ENCODE assay signal across 18 cellular contexts in genomic region chr18:64119916-64120315, GRCh38. TPM values are rescaled to one million over a fixed set of nuclear protein-coding genes. Genes with fewer than 3 reads are reported as not detected.
DNase-seq lines count a peak whose midpoint lies in the region; ATAC-seq, FAIRE-seq and TF ChIP-seq lines count a peak whose summit lies in the region.
"Had no signal": no experiment of that assay in that cellular context is flagged by ENCODE, and none has a peak within 500 bp of the region (broad histone marks: within the 10 kb centered on the region; RNA-seq: fewer than 3 reads in every experiment).

No MANE protein-coding gene starts in this region.

- CTCF ChIA-PET in PC-3 (lab: Charles Lee) (interaction anchor here (0.6 to 0.7 kb wide), 5 partner anchors 260 to 1672 kb away, joined by 3 to 4 read pairs (median 3); no protein-coding TSS in a partner anchor), HepG2 (lab: Yijun Ruan, JAX; ENCODE audit: low intra/inter-chr PET ratio, low total read pairs) (no interaction called here)

- no peak for TF ChIP-seq POLR2A in HepG2 (IDR thresholded peaks at IDR 0.05; ENCODE audit: insufficient read depth in 1 of 2, low read depth in 2 of 2, low read length in 2 of 2)

- WGBS in HepG2 (ENCODE audit: low lambda C conversion rate) = 3% methylated on average over 1 of the region's 1 CpG

- intact Hi-C loops in PC-3 (cut with micrococcal nuclease) (loop anchor here (1.0 kb wide), 1 partner anchor 210 kb away; no protein-coding TSS in a partner anchor), HepG2 (cut with micrococcal nuclease; ENCODE audit: unreplicated experiment) (no loop called here)

- FAIRE-seq in D721Med (lab: Jason Lieb, UNC) (no peak), HepG2 (lab: Jason Lieb, UNC) (no peak)
- FAIRE-seq: GM12892 had no signal

- TF ChIP-seq CTCF in D721Med (IDR thresholded peaks at IDR 0.05; ENCODE audit: insufficient read depth, missing control alignments) (peak; percentile 33), PC-3 (conservative IDR thresholded peaks at IDR 0.05; ENCODE audit: low read depth, low read length) (peak; percentile 54), HepG2 (CRISPR knock-in tag; IDR thresholded peaks at IDR 0.05) (no peak)

- POLR2A ChIA-PET in PC-3 (lab: Charles Lee; ENCODE audit: unreplicated experiment) = no interaction called here
- POLR2A ChIA-PET in HepG2 (lab: Yijun Ruan, JAX) = no interaction called here

- no peaks in the 10 kb centered on the region for H3K36me3 ChIP-seq in PC-3 (ENCODE audit: low read depth, low read length)
- H3K36me3 ChIP-seq in HepG2 (replicated peaks in 1 of 2; ENCODE audit: control insufficient read depth in 1 of 2, insufficient read depth in 2 of 2, low read length in 2 of 2) = no peaks in the 10 kb centered on the region

- H2AFZ ChIP-seq in PC-3 (ENCODE audit: low read length) = no peak overlapping the region
- H2AFZ ChIP-seq in HepG2 (ENCODE audit: low read length) = no peak overlapping the region

- in situ Hi-C loops in HepG2 (cut with HindIII; ENCODE audit: extremely low pct_ligation_motif_present, low pct_unique_long_range_greater_than_20kb) = no loop called here

- TF ChIP-seq RAD21 in HepG2 (CRISPR knock-in tag; IDR thresholded peaks at IDR 0.05) = no peak

- H3K9me2 ChIP-seq in PC-3 (replicated peaks; ENCODE audit: low read length) = no peaks in the 10 kb centered on the region

- no peak for TF ChIP-seq EP300 in HepG2 (IDR thresholded peaks at IDR 0.05; ENCODE audit: low read depth in 2 of 2, low read length in 2 of 2)
- TF ChIP-seq EP300 in HepG2 (CRISPR knock-in tag; IDR thresholded peaks at IDR 0.05; ENCODE audit: borderline replicate concordance) = no peak

- no peaks in the 10 kb centered on the region for H3K79me2 ChIP-seq in PC-3 (ENCODE audit: low read length)
- no peaks in the 10 kb centered on the region for H3K79me2 ChIP-seq in HepG2 (ENCODE audit: insufficient read depth, low read length)

- BruUV-seq in PC-3 (replicated peaks; lab: Mats Ljungman, UMichigan) (no TSS peak), HepG2 (replicated peaks; lab: Mats Ljungman, UMichigan) (no TSS peak)

- H3K4me1 ChIP-seq in PC-3 (ENCODE audit: insufficient read depth, low read length) (no peaks in the 10 kb centered on the region), HepG2 (ENCODE audit: insufficient read depth, low read length) (no peaks in the 10 kb centered on the region)

- H3K9ac ChIP-seq in PC-3 (ENCODE audit: low read length) (no peak overlapping the region), HepG2 (ENCODE audit: insufficient read depth, low read depth, low read length) (no peak overlapping the region)

- H3F3A ChIP-seq in PC-3 (ENCODE audit: low read length, unreplicated experiment) = no peaks in the 10 kb centered on the region

- H3K27ac ChIP-seq in PC-3 (ENCODE audit: low read length) (no peak overlapping the region), HepG2 (ENCODE audit: extremely low read length, insufficient read depth, low read length) (no peak overlapping the region)

- no peak for DNase-seq in D721Med (ENCODE audit: insufficient read length, low spot score)
- peak; percentile 5 for DNase-seq in HT-29 (ENCODE audit: low spot score)
- DNase-seq in PC-3 = peak; percentile 29
- peak; percentile 3 for DNase-seq in HepG2 (ENCODE audit: low spot score)
- no peak for DNase-seq in stimulated activated CD4-positive, alpha-beta T cell treated with anti-CD3 and anti-CD28 coated beads, Interleukin-4, amount 100 ng/mL, for 24 hours
- no peak for DNase-seq in stimulated activated naive CD4-positive, alpha-beta T cell (lab: John Stamatoyannopoulos, UW)
- DNase-seq in activated CD4-positive, CD25-positive, alpha-beta regulatory T cell treated with anti-CD3 and anti-CD28 coated beads, Interleukin-2, amount 50 U/mL, for 72 hours = no peak
- no peak for DNase-seq in medulla oblongata (ENCODE audit: extremely low spot score)
- DNase-seq: activated CD4-positive, alpha-beta T cell treated with anti-CD3 and anti-CD28 coated beads, Interleukin-2, amount 50 U/mL, for 4 hours; activated naive CD4-positive, alpha-beta T cell treated with anti-CD3 and anti-CD28 coated beads, Interleukin-2, amount 10 ng/mL, durations not matched to agents 7 days and 5 days; CD8-positive, alpha-beta T cell; HCEC 1CT; islet precursor cell; naive B cell; stimulated activated CD8-positive, alpha-beta memory T cell treated with anti-CD3 and anti-CD28 coated beads, Interleukin-4, amount 100 ng/mL, for 48 hours; T-helper 1 cell had no signal

- H3K4me3 ChIP-seq in PC-3 (ENCODE audit: low read length) = no peak overlapping the region
- no peak overlapping the region for H3K4me3 ChIP-seq in HepG2 (replicated peaks in 1 of 3; ENCODE audit: insufficient read depth in 1 of 3, low read depth in 2 of 3, low read length in 3 of 3)

- H3K4me2 ChIP-seq in PC-3 (ENCODE audit: low read length) (no peak overlapping the region), HepG2 (ENCODE audit: low read depth, low read length) (no peak overlapping the region)

- H4K20me1 ChIP-seq in PC-3 (ENCODE audit: low read length) = no peaks in the 10 kb centered on the region
- H4K20me1 ChIP-seq in HepG2 (ENCODE audit: insufficient read depth, low read length) = no peaks in the 10 kb centered on the region

- H3K9me3 ChIP-seq in PC-3 (ENCODE audit: low read length) (no peaks in the 10 kb centered on the region), HepG2 (ENCODE audit: low read length) (no peaks in the 10 kb centered on the region)

- H3K27me3 ChIP-seq in PC-3 (ENCODE audit: low read length) (peaks cover 38% of the 10 kb centered on the region), HepG2 (ENCODE audit: control insufficient read depth in 1 of 2, insufficient read depth in 2 of 2, low read length in 2 of 2) (no peaks in the 10 kb centered on the region)

- ATAC-seq in PC-3 (no peak), HepG2 (no peak)
- ATAC-seq: CD8-positive, alpha-beta T cell had no signal

TF ChIP-seq in HepG2, 621 proteins besides CTCF, POLR2A, EP300 and RAD21:
- TF ChIP-seq ZNF446 (CRISPR knock-in tag; IDR thresholded peaks at IDR 0.05) (no peak), ZFYVE20 (CRISPR knock-in tag; IDR thresholded peaks at IDR 0.05; ENCODE audit: borderline replicate concordance, low read depth) (no peak), ZFY (CRISPR knock-in tag; IDR thresholded peaks at IDR 0.05) (no peak), ZNF484 (CRISPR knock-in tag; IDR thresholded peaks at IDR 0.05; ENCODE audit: borderline replicate concordance, low read depth) (no peak), ZBTB26 (CRISPR knock-in tag; IDR thresholded peaks at IDR 0.05; ENCODE audit: borderline replicate concordance) (no peak)
TF ChIP-seq in HepG2: peak in this region for 0.

RNA-seq across cellular contexts. Expression of gene LINC00305, which starts 29.0 kb away (rescaled TPM):
- not detected in 2 replicates for total RNA-seq in HT-29 (2014; rRNA removed; shearing (Covaris generic))
- total RNA-seq in PC-3 (2014; rRNA removed) (not detected in 2 replicates), HepG2 (2016; rRNA removed; fragmentation: Illumina TruSeq; extraction: Trizol) (not detected in 2 replicates)
- total RNA-seq in HepG2 (2016; cell fraction: cytosol; rRNA removed; fragmentation: Illumina TruSeq; extraction: Trizol; ENCODE audit: low read depth) = not detected in 2 replicates
- total RNA-seq in HepG2 (2016; cell fraction: insoluble cytoplasmic fraction; rRNA removed; fragmentation: Illumina TruSeq; extraction: Trizol) = not detected in 2 replicates
- total RNA-seq in HepG2 (2016; cell fraction: membrane; rRNA removed; fragmentation: Illumina TruSeq; extraction: Trizol) = not detected in 2 replicates
- total RNA-seq in HepG2 (2016; cell fraction: nucleus; rRNA removed; fragmentation: Illumina TruSeq; extraction: Trizol) = not detected in 2 replicates
- not detected in 2 replicates for polyA plus RNA-seq in HepG2 (2011; rRNA removed)
- polyA plus RNA-seq in HepG2 (2011; cell fraction: cytosol; rRNA removed) = not detected in 2 replicates
- polyA plus RNA-seq in HepG2 (2011; cell fraction: nucleus; rRNA removed) = not detected in 2 replicates
- not detected in 2 replicates for polyA plus RNA-seq in HepG2 (2012)
- not detected in 2 replicates for polyA plus RNA-seq in HepG2 (2016; cell fraction: cytosol; fragmentation: Illumina TruSeq; extraction: Trizol; ENCODE audit: low read depth)
- polyA plus RNA-seq in HepG2 (2016; cell fraction: insoluble cytoplasmic fraction; fragmentation: Illumina TruSeq; extraction: Trizol; ENCODE audit: low read depth) = not detected in 2 replicates
- polyA plus RNA-seq in HepG2 (2016; cell fraction: membrane; fragmentation: Illumina TruSeq; extraction: Trizol; ENCODE audit: low read depth) = not detected in 2 replicates
- polyA plus RNA-seq in HepG2 (2016; cell fraction: nucleus; fragmentation: Illumina TruSeq; extraction: Trizol; ENCODE audit: insufficient read depth, low read depth) = not detected in 2 replicates
- polyA minus RNA-seq in HepG2 (2011; rRNA and poly(A)+ RNA removed; ENCODE audit: low replicate concordance) = not detected in 2 replicates
- not detected in 2 replicates for polyA minus RNA-seq in HepG2 (2011; cell fraction: cytosol; rRNA and poly(A)+ RNA removed)
- not detected in 2 replicates for polyA minus RNA-seq in HepG2 (2011; cell fraction: nucleus; rRNA and poly(A)+ RNA removed)
- total RNA-seq: CD8-positive, alpha-beta T cell; fibroblast of villous mesenchyme had no signal

Comparison
In these comparisons a context has a peak if more than half of its experiments do, and no peak if none do; other contexts are left out.
1. DNase-seq: peak in HT-29 (single experiment), PC-3 (single experiment) and HepG2 (single experiment); none in D721Med (single experiment), stimulated activated CD4-positive, alpha-beta T cell treated with anti-CD3 and anti-CD28 coated beads, Interleukin-4, amount 100 ng/mL, for 24 hours (single experiment), stimulated activated naive CD4-positive, alpha-beta T cell (0 of 6), activated CD4-positive, CD25-positive, alpha-beta regulatory T cell treated with anti-CD3 and anti-CD28 coated beads, Interleukin-2, amount 50 U/mL, for 72 hours (single experiment) and medulla oblongata (single experiment).